Comparison of ENCODE assay signal across 10 cellular contexts in the genomic region with DNA sequence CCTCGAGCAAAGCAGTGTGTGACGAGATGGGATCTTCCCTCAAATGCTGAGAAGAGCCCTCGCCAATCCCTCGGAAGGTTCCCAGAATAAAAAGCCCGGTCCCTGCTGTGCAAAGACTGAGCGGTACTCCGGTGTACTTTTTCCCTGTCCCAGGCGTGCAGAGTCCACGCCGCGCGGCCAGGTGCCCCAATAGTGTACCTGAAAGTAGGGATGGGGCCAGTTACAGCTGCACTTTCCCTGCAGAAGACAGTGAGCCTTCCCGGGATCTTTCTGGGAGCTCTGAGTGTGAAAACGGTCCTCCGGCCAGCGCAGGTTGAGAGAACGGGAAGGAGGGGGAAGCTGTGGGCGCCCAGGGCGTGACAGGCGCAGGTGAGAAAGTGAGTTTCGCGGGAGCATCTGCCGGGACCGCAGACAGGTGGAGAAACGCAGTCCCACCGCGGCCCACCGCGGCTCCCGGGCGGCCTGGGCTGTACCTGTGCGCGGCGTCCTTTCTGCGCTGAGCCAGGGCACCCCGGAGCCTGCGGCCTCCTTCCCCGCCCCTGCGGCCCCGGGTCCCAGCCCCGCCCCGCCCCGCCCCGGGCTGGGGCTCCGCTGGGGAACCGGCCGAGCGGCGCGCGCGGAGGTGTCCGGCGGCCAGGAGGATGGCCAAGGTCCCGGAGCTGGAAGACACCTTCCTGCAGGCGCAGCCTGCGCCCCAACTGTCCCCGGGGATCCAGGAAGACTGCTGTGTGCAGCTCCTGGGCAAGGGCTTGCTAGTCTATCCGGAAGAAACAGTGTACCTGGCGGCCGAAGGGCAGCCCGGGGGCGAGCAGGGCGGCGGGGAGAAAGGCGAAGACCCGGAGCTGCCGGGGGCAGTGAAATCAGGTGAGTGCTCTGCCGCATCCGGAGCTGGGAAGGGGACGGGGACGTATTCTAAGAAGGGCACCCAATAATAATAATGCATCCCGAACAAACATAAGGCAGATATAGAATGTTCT. TPM values are rescaled to one million over a fixed set of nuclear protein-coding genes. Genes with fewer than 3 reads are reported as not detected.
DNase-seq lines count a peak whose midpoint lies in the region; ATAC-seq, FAIRE-seq and TF ChIP-seq lines count a peak whose summit lies in the region.
"Had no signal": no experiment of that assay in that cellular context is flagged by ENCODE, and none has a peak within 500 bp of the region (broad histone marks: within the 10 kb centered on the region; RNA-seq: fewer than 3 reads in every experiment).

A gene with protein sequence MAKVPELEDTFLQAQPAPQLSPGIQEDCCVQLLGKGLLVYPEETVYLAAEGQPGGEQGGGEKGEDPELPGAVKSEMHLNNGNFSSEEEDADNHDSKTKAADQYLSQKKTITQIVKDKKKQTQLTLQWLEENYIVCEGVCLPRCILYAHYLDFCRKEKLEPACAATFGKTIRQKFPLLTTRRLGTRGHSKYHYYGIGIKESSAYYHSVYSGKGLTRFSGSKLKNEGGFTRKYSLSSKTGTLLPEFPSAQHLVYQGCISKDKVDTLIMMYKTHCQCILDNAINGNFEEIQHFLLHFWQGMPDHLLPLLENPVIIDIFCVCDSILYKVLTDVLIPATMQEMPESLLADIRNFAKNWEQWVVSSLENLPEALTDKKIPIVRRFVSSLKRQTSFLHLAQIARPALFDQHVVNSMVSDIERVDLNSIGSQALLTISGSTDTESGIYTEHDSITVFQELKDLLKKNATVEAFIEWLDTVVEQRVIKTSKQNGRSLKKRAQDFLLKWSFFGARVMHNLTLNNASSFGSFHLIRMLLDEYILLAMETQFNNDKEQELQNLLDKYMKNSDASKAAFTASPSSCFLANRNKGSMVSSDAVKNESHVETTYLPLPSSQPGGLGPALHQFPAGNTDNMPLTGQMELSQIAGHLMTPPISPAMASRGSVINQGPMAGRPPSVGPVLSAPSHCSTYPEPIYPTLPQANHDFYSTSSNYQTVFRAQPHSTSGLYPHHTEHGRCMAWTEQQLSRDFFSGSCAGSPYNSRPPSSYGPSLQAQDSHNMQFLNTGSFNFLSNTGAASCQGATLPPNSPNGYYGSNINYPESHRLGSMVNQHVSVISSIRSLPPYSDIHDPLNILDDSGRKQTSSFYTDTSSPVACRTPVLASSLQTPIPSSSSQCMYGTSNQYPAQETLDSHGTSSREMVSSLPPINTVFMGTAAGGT (plus strand): TSS at position 608 of the 977 bp plus-strand sequence. CDS start 34 bp downstream, at position 642.

- H3K56ac ChIP-seq in IMR-90 (ENCODE audit: extremely low read depth, insufficient read depth, low read length) (no peak within 1 kb of the TSS), H1 (replicated peaks; ENCODE audit: insufficient read length, low read depth, low read length) (no peak within 1 kb of the TSS)

- no peak within 1 kb of the TSS for H3K18ac ChIP-seq in IMR-90 (ENCODE audit: low read depth, low read length)
- H3K18ac ChIP-seq in H1 (ENCODE audit: extremely low read depth, low read length): no peak within 1 kb of the TSS

- in situ Hi-C loops in IMR-90 (cut with MboI; ENCODE audit: low sequenced_read_pairs): no loop called here

- H3K23me2 ChIP-seq in H1 (ENCODE audit: low read depth, low read length): peaks cover 8% of the 10 kb centered on the region; the same call in 1 of the 2 replicates

- H3K4me2 ChIP-seq in IMR-90 (ENCODE audit: low read depth, low read length) (no peak within 1 kb of the TSS; the same call in 1 of the 2 replicates), H1 (ENCODE audit: insufficient read depth in 1 of 2, low read depth in 2 of 2, low read length in 2 of 2) (peak within 1 kb of the TSS; percentile 99 to 100), neural cell (ENCODE audit: low read length) (peak within 1 kb of the TSS; percentile 63)

- TF ChIP-seq EP300 in H1 (IDR thresholded peaks at IDR 0.05; ENCODE audit: borderline replicate concordance in 1 of 2, low read depth in 2 of 2, low read length in 2 of 2): no peak
- TF ChIP-seq EP300 in neural cell (conservative IDR thresholded peaks at IDR 0.05; ENCODE audit: poor library complexity, severe bottlenecking): no peak
- no peak for TF ChIP-seq EP300 in gastroesophageal sphincter (IDR thresholded peaks at IDR 0.05)

- TF ChIP-seq POLR2A in IMR-90 (IDR thresholded peaks at IDR 0.05; ENCODE audit: low read depth, low read length) (no peak), H1 (IDR thresholded peaks at IDR 0.05; ENCODE audit: control extremely low read depth in 1 of 2, low read depth in 2 of 2, low read length in 2 of 2) (no peak), gastroesophageal sphincter (IDR thresholded peaks at IDR 0.05) (no peak)

- H3K27me3 ChIP-seq in IMR-90 (ENCODE audit: control insufficient read depth, insufficient read depth, low read length) (peaks cover 21% of the 10 kb centered on the region), H1 (replicated peaks in 1 of 4; ENCODE audit: control insufficient read depth in 3 of 4, extremely low read depth in 1 of 4, insufficient read depth in 3 of 4, low read length in 3 of 4) (peaks cover 12 to 41% (median 29%) of the 10 kb centered on the region in 4 experiments), neural cell (ENCODE audit: insufficient read depth, low read depth, low read length) (peaks cover 71% of the 10 kb centered on the region), gastroesophageal sphincter (peaks cover 53% of the 10 kb centered on the region)

- POLR2A ChIA-PET in IMR-90 (lab: Charles Lee; ENCODE audit: unreplicated experiment) (no interaction called here), H1 (lab: Charles Lee; ENCODE audit: partially characterized antibody) (interaction anchor here (0.6 kb wide), 1 partner anchor 598 kb away, joined by 3 read pairs; no protein-coding TSS in a partner anchor)

- H2BK5ac ChIP-seq in IMR-90 (ENCODE audit: low read depth, low read length, poor library complexity, severe bottlenecking) (no peak within 1 kb of the TSS), H1 (ENCODE audit: low read depth, low read length) (no peak within 1 kb of the TSS)

- H2BK120ac ChIP-seq in IMR-90 (ENCODE audit: low read depth, low read length): no peak within 1 kb of the TSS
- H2BK120ac ChIP-seq in H1 (replicated peaks; ENCODE audit: low read depth, low read length): no peak within 1 kb of the TSS

- no peaks in the 10 kb centered on the region for H3K9me1 ChIP-seq in IMR-90 (ENCODE audit: insufficient read depth, low read length)

- TF ChIP-seq RAD21 in IMR-90 (IDR thresholded peaks at IDR 0.05; ENCODE audit: low read length): no peak
- TF ChIP-seq RAD21 in H1 (IDR thresholded peaks at IDR 0.05 in 1 of 2, conservative IDR thresholded peaks at IDR 0.05 in 1 of 2; ENCODE audit: low read depth in 2 of 2, low read length in 2 of 2): no peak
- TF ChIP-seq RAD21 in neural cell (conservative IDR thresholded peaks at IDR 0.05): no peak

- H2BK15ac ChIP-seq in IMR-90 (ENCODE audit: low read depth, low read length): no peak within 1 kb of the TSS
- H2BK15ac ChIP-seq in H1 (ENCODE audit: low read length): no peak within 1 kb of the TSS

- H4K91ac ChIP-seq in IMR-90 (ENCODE audit: insufficient read depth, low read depth, low read length) (no peak within 1 kb of the TSS), H1 (replicated peaks; ENCODE audit: insufficient read length, low read length) (no peak within 1 kb of the TSS)

- no peak within 1 kb of the TSS for H2BK12ac ChIP-seq in H1 (ENCODE audit: low read depth, low read length)

- H3K4me1 ChIP-seq in IMR-90 (ENCODE audit: control insufficient read depth, insufficient read depth, low read length) (no peaks in the 10 kb centered on the region), H1 (replicated peaks in 1 of 4; ENCODE audit: control insufficient read depth in 3 of 4, insufficient read depth in 4 of 4, low read length in 3 of 4) (peaks cover 0 to 5% (median 0%) of the 10 kb centered on the region in 4 experiments; a peak in 1 of 7 replicates), gastroesophageal sphincter (peaks cover 0 to 18% (median 8%) of the 10 kb centered on the region in 3 donors)

- ATAC-seq in IMR-90 (ENCODE audit: low read depth) (no peak), gastroesophageal sphincter (no peak)

- H3K4ac ChIP-seq in IMR-90 (ENCODE audit: low read depth, low read length) (no peak within 1 kb of the TSS), H1 (replicated peaks; ENCODE audit: insufficient read length, low read depth, low read length) (no peak within 1 kb of the TSS)

- peak; percentile 22 for DNase-seq in DMS53 treated with DMSO at 0.1 percent for 48 hours (lab: John Stamatoyannopoulos, UW; ENCODE audit: unreplicated experiment)
- no peak for DNase-seq in IMR-90
- DNase-seq in H1 (ENCODE audit: low read depth in 1 of 2, low spot score in 2 of 2): peak in 1 of 2 experiments; percentile 80
- DNase-seq in middle frontal gyrus (ENCODE audit: extremely low spot score, low spot score): no peak
- no peak for DNase-seq in medulla oblongata (ENCODE audit: extremely low spot score)
- DNase-seq in stimulated activated CD4-positive, alpha-beta T cell treated with anti-CD3 and anti-CD28 coated beads, Interleukin-4, amount 100 ng/mL, for 4 hours: no peak

- H2BK20ac ChIP-seq in IMR-90 (ENCODE audit: low read depth, low read length): no peak within 1 kb of the TSS
- no peak within 1 kb of the TSS for H2BK20ac ChIP-seq in H1 (ENCODE audit: low read length)

- H3K9ac ChIP-seq in IMR-90 (ENCODE audit: low read depth, low read length) (no peak within 1 kb of the TSS), H1 (replicated peaks in 1 of 4; ENCODE audit: extremely low read depth in 1 of 4, low read depth in 3 of 4, low read length in 3 of 4) (no peak within 1 kb of the TSS; a peak in 2 of 7 replicates), neural cell (ENCODE audit: low read length) (no peak within 1 kb of the TSS)

- CTCF ChIA-PET in IMR-90 (lab: Yijun Ruan, JAX) (no interaction called here), H1 (lab: Charles Lee; ENCODE audit: partially characterized antibody) (interaction anchor here (0.8 to 1.1 kb wide), 4 partner anchors 65 to 108 kb away, joined by 3 read pairs; no protein-coding TSS in a partner anchor)

- H2AFZ ChIP-seq in IMR-90 (replicated peaks; ENCODE audit: low read length, poor library complexity) (peak within 1 kb of the TSS; percentile 63), H1 (ENCODE audit: low read length) (peak within 1 kb of the TSS; percentile 88), neural cell (ENCODE audit: low read depth, low read length) (no peak within 1 kb of the TSS)

- H4K5ac ChIP-seq in IMR-90 (ENCODE audit: low read depth, low read length) (no peak within 1 kb of the TSS), H1 (ENCODE audit: insufficient read length, low read depth, low read length) (no peak within 1 kb of the TSS)

- intact Hi-C loops in IMR-90 (cut with micrococcal nuclease): no loop called here

- dilution Hi-C loops in IMR-90 (cut with HindIII; ENCODE audit: low sequenced_read_pairs, unreplicated experiment): no loop called here

- H3K79me2 ChIP-seq in H1 (ENCODE audit: control insufficient read depth in 1 of 2, insufficient read depth in 2 of 2, low read length in 2 of 2) (no peaks in the 10 kb centered on the region), neural cell (replicated peaks; ENCODE audit: insufficient read depth, low read length) (no peaks in the 10 kb centered on the region)

- no peak within 1 kb of the TSS for H2AK9ac ChIP-seq in IMR-90 (replicated peaks; ENCODE audit: low read depth, low read length, poor library complexity)

- H3K14ac ChIP-seq in IMR-90 (replicated peaks; ENCODE audit: low read depth, low read length): no peak within 1 kb of the TSS
- no peak within 1 kb of the TSS for H3K14ac ChIP-seq in H1 (ENCODE audit: insufficient read length)

- 2% methylated on average over 16 of the region's 73 CpGs; no CpG with 5 or more reads in 1 of the 2 experiments for WGBS in IMR-90 (ENCODE audit: extremely low coverage in 2 of 2, insufficient read length in 1 of 2), 2 experiments
- 1% methylated on average over 40 of the region's 73 CpGs; no CpG with 5 or more reads in 1 of the 2 experiments for WGBS in H1 (ENCODE audit: extremely low coverage in 1 of 2, insufficient coverage in 1 of 2, insufficient read length in 1 of 2, insufficient replicate concordance in 2 of 2, low coverage in 1 of 2, low lambda C conversion rate in 2 of 2, missing lambda C conversion rate in 1 of 2), 2 experiments
- 2 to 4% methylated on average over 17 to 21 of the region's 73 CpGs for WGBS in gastroesophageal sphincter (ENCODE audit: low coverage in 1 of 2), 2 donors

- FAIRE-seq in H1 (lab: Jason Lieb, UNC): no peak

- H3K23ac ChIP-seq in IMR-90 (ENCODE audit: low read depth, low read length): no peak within 1 kb of the TSS
- no peak within 1 kb of the TSS for H3K23ac ChIP-seq in H1 (ENCODE audit: insufficient read length)

- no peaks in the 10 kb centered on the region for H3K9me2 ChIP-seq in neural cell (ENCODE audit: insufficient read depth, low read length)

- H3K79me1 ChIP-seq in IMR-90 (ENCODE audit: low read depth in 1 of 2, low read length in 2 of 2): no peaks in the 10 kb centered on the region
- no peaks in the 10 kb centered on the region for H3K79me1 ChIP-seq in H1 (ENCODE audit: low read depth, low read length)

- H3K4me3 ChIP-seq in IMR-90 (ENCODE audit: insufficient read depth, low read depth, low read length) (no peak within 1 kb of the TSS), H1 (ENCODE audit: extremely low read depth in 1 of 4, insufficient read depth in 2 of 4, low read depth in 3 of 4, low read length in 4 of 4) (peak within 1 kb of the TSS; percentile 71 to 96 (median 79)), neural cell (ENCODE audit: low read length) (peak within 1 kb of the TSS; percentile 66), gastroesophageal sphincter (peak within 1 kb of the TSS in 1 of 2 donors; percentile 43)

- H4K20me1 ChIP-seq in IMR-90 (ENCODE audit: insufficient read depth, low read length): no peaks in the 10 kb centered on the region
- peaks cover 0 to 2% of the 10 kb centered on the region in 2 experiments for H4K20me1 ChIP-seq in H1 (replicated peaks in 1 of 2; ENCODE audit: control insufficient read depth in 1 of 2, insufficient read depth in 2 of 2, low read length in 2 of 2)
- H4K20me1 ChIP-seq in neural cell (ENCODE audit: insufficient read depth): no peaks in the 10 kb centered on the region

- H2AK5ac ChIP-seq in IMR-90 (ENCODE audit: low read depth, low read length): no peak within 1 kb of the TSS
- no peak within 1 kb of the TSS for H2AK5ac ChIP-seq in H1 (ENCODE audit: low read depth, low read length)

- TF ChIP-seq CTCF in IMR-90 (conservative IDR thresholded peaks at IDR 0.05; ENCODE audit: low read depth, low read length) (no peak), H1 (IDR thresholded peaks at IDR 0.05; ENCODE audit: control extremely low read depth in 1 of 3, insufficient read depth in 1 of 3, low read depth in 1 of 3, low read length in 3 of 3) (no peak), neural cell (IDR thresholded peaks at IDR 0.05; ENCODE audit: poor library complexity, severe bottlenecking) (no peak), gastroesophageal sphincter (IDR thresholded peaks at IDR 0.05) (no peak)

- BruUV-seq in IMR-90 (replicated peaks; lab: Mats Ljungman, UMichigan): no TSS peak

- H3K27ac ChIP-seq in IMR-90 (ENCODE audit: insufficient read depth, low read length) (no peak within 1 kb of the TSS), H1 (ENCODE audit: low read depth, low read length) (no peak within 1 kb of the TSS), neural cell (ENCODE audit: low read length) (no peak within 1 kb of the TSS), gastroesophageal sphincter (no peak within 1 kb of the TSS)

- H3K36me3 ChIP-seq in IMR-90 (ENCODE audit: control insufficient read depth, insufficient read depth, low read length): no peaks in the 10 kb centered on the region
- H3K36me3 ChIP-seq in H1 (ENCODE audit: control insufficient read depth in 2 of 4, insufficient read depth in 4 of 4, low read length in 3 of 4): no peaks in the 10 kb centered on the region
- no peaks in the 10 kb centered on the region for H3K36me3 ChIP-seq in neural cell (ENCODE audit: insufficient read depth, low read length)
- no peaks in the 10 kb centered on the region for H3K36me3 ChIP-seq in gastroesophageal sphincter

- H3K9me3 ChIP-seq in IMR-90 (ENCODE audit: control insufficient read depth, insufficient read depth, low read length) (no peaks in the 10 kb centered on the region; the same call in 1 of the 2 replicates), H1 (ENCODE audit: insufficient read depth in 2 of 2, low read depth in 1 of 2, low read length in 1 of 2) (peaks cover 0 to 4% of the 10 kb centered on the region in 2 experiments; a peak in 1 of 4 replicates), neural cell (ENCODE audit: low read length) (no peaks in the 10 kb centered on the region), gastroesophageal sphincter (peaks cover 0 to 10% (median 0%) of the 10 kb centered on the region in 3 donors)

- no peak within 1 kb of the TSS for H4K8ac ChIP-seq in IMR-90 (ENCODE audit: low read depth in 2 of 2, low read length in 2 of 2)
- peak within 1 kb of the TSS; percentile 4; the same call in 1 of the 2 replicates for H4K8ac ChIP-seq in H1 (ENCODE audit: extremely low read depth, insufficient read depth, low read length)

- H3F3A ChIP-seq in neural cell (ENCODE audit: insufficient read depth, low read length, poor library complexity, severe bottlenecking): no peaks in the 10 kb centered on the region

RNA-seq across cellular contexts. Expression of the gene that starts here (rescaled TPM):
- total RNA-seq in IMR-90 (2012; rRNA removed) (not detected in 2 replicates), gastroesophageal sphincter (not detected)
- polyA plus RNA-seq in IMR-90 (2012; rRNA removed) (not detected in 2 replicates), H1 (2011; rRNA removed) (not detected in 2 replicates), neural cell (not detected in 2 replicates)
- polyA plus RNA-seq in IMR-90 (2012; cell fraction: cytosol; rRNA removed): not detected in 2 replicates
- 0.02 TPM in 1 of 2 replicates, not detected in the other for polyA plus RNA-seq in IMR-90 (2012; cell fraction: nucleus; rRNA removed; ENCODE audit: low replicate concordance)
- total RNA-seq in H1 (2021; fragmentation: NEBNext Ultra II Directional; extraction: Animal tissue kit (Norgen Biotek cat#: 25700)): not detected in 2 replicates
- polyA plus RNA-seq in H1 (2011; cell fraction: cytosol; rRNA removed): not detected
- polyA plus RNA-seq in H1 (2011; cell fraction: nucleus; rRNA removed): not detected
- not detected in 4 replicates for polyA plus RNA-seq in H1 (2012, experiment 1 of 2)
- polyA plus RNA-seq in H1 (2012, experiment 2 of 2): not detected
- 0.02 TPM for polyA plus RNA-seq in H1 (2013, experiment 1 of 2)
- polyA plus RNA-seq in H1 (2013, experiment 2 of 2): 0.02 TPM
- 0.07 and 0.09 TPM in 2 replicates for polyA minus RNA-seq in H1 (2011; rRNA and poly(A)+ RNA removed)
- not detected for polyA minus RNA-seq in H1 (2011; cell fraction: cytosol; rRNA and poly(A)+ RNA removed)
- polyA minus RNA-seq in H1 (2011; cell fraction: nucleus; rRNA and poly(A)+ RNA removed): not detected
- polyA minus RNA-seq in neural cell: not detected in 2 replicates
- total RNA-seq: fibroblast of villous mesenchyme, subcutaneous adipose tissue had no signal
